ENCODE assay signal across 14 cellular contexts in genomic region chr3:121979734-121980449, GRCh38. TPM values are rescaled to one million over a fixed set of nuclear protein-coding genes. Genes with fewer than 3 reads are reported as not detected.
DNase-seq lines count a peak whose midpoint lies in the region; ATAC-seq and TF ChIP-seq lines count a peak whose summit lies in the region.
"Had no signal": no experiment of that assay in that cellular context is flagged by ENCODE, and none has a peak within 500 bp of the region (broad histone marks: within the 10 kb centered on the region; RNA-seq: fewer than 3 reads in every experiment).

No MANE protein-coding gene starts in this region.

- DNase-seq in Calu3 (no peak), colonic mucosa (no peak), foreskin melanocyte (no peak), OCI-M2 (lab: John Stamatoyannopoulos, UW; ENCODE audit: unreplicated experiment) (no peak), ovary (no peak)
- DNase-seq: activated CD4-positive, alpha-beta T cell treated with anti-CD3 and anti-CD28 coated beads, Interleukin-2, amount 50 U/mL, for 1 hour; cerebellar nuclear complex; kidney glomerular epithelial cell; stimulated activated naive CD8-positive, alpha-beta T cell treated with anti-CD3 and anti-CD28 coated beads, Interleukin-15, Interleukin-2, amounts not matched to agents 100 U/mL and 50 U/mL, for 24 hours had no signal

- H3K27me3 Mint-ChIP-seq in Calu3 (ENCODE audit: unreplicated experiment) = no peaks in the 10 kb centered on the region

- CTCF ChIA-PET in Calu3 (lab: Charles Lee) = interaction anchor here (0.7 to 1.2 kb wide), 2 partner anchors 16 to 125 kb away, joined by 3 to 5 read pairs; no protein-coding TSS in a partner anchor

- H3K4me1 ChIP-seq in colonic mucosa (no peaks in the 10 kb centered on the region), ovary (ENCODE audit: insufficient read depth) (no peaks in the 10 kb centered on the region)

- peaks cover 12% of the 10 kb centered on the region for H3K4me1 Mint-ChIP-seq in Calu3 (ENCODE audit: low read depth, unreplicated experiment)

- H3K4me3 Mint-ChIP-seq in Calu3 (ENCODE audit: low read depth, unreplicated experiment) = peak overlapping the region; percentile 4

- no peaks in the 10 kb centered on the region for H3K36me3 ChIP-seq in colonic mucosa
- no peaks in the 10 kb centered on the region for H3K36me3 ChIP-seq in ovary

- TF ChIP-seq CTCF in Calu3 (IDR thresholded peaks at IDR 0.05; ENCODE audit: unreplicated experiment) (no peak), colonic mucosa (IDR thresholded peaks at IDR 0.05) (no peak), ovary (IDR thresholded peaks at IDR 0.05) (no peak)

- BruUV-seq in Calu3 (replicated peaks; lab: Mats Ljungman, UMichigan) = no TSS peak

- peak overlapping the region; percentile 66 for H3K27ac Mint-ChIP-seq in Calu3 (ENCODE audit: unreplicated experiment)

- H3K27ac ChIP-seq in colonic mucosa = peak overlapping the region; percentile 46
- H3K27ac ChIP-seq in ovary = no peak overlapping the region
- H3K27ac ChIP-seq: SK-N-MC had no signal

- H3K9me3 ChIP-seq in colonic mucosa = no peaks in the 10 kb centered on the region
- H3K9me3 ChIP-seq in ovary = no peaks in the 10 kb centered on the region

- H3K36me3 Mint-ChIP-seq in Calu3 (ENCODE audit: insufficient read depth, unreplicated experiment) = no peaks in the 10 kb centered on the region

- intact Hi-C loops in Calu3 (cut with micrococcal nuclease; ENCODE audit: unreplicated experiment) (loop anchor here (2.0 kb wide), 1 partner anchor 37 kb away; no protein-coding TSS in a partner anchor), colonic mucosa (cut with DNase I) (no loop called here), ovary (cut with DNase I) (no loop called here)

- H3K27me3 ChIP-seq in colonic mucosa = no peaks in the 10 kb centered on the region
- H3K27me3 ChIP-seq in ovary = no peaks in the 10 kb centered on the region

- TF ChIP-seq EP300 in ovary (IDR thresholded peaks at IDR 0.05) = no peak

- no peak overlapping the region for H3K9ac ChIP-seq in colonic mucosa (ENCODE audit: low read depth in 2 of 2, low read length in 2 of 2)

- H3K9me3 Mint-ChIP-seq in Calu3 (ENCODE audit: low read depth, unreplicated experiment) = peaks cover 2% of the 10 kb centered on the region

- H3K4me3 ChIP-seq in colonic mucosa (no peak overlapping the region), ovary (no peak overlapping the region)
- H3K4me3 ChIP-seq: SK-N-MC had no signal

- ATAC-seq in GM21367 (IDR thresholded peaks at IDR 0.05; ENCODE audit: unreplicated experiment) (peak; percentile 72), HG03432 (IDR thresholded peaks at IDR 0.05; ENCODE audit: unreplicated experiment) (peak; percentile 78), HG02840 (IDR thresholded peaks at IDR 0.05; ENCODE audit: low FRiP score, unreplicated experiment) (no peak)
- ATAC-seq: stimulated activated naive CD8-positive, alpha-beta T cell treated with anti-CD3 and anti-CD28 coated beads, Interleukin-15, Interleukin-2, amounts not matched to agents 100 U/mL and 50 U/mL, for 24 hours had no signal

- no peak for TF ChIP-seq POLR2A in ovary (IDR thresholded peaks at IDR 0.05)

RNA-seq across cellular contexts. Expression of gene ILDR1, which starts 42.2 kb away (rescaled TPM):
- total RNA-seq in Calu3 (2022) (15.7 and 17.0 TPM in 2 replicates), colonic mucosa (10 to 100 TPM; 18.4 to 19.7 TPM), ovary (1 to 10 TPM in 1 of 7 donors, under 1 TPM in 4, not detected in 2; 0.48 to 3.0 (median 0.71) TPM)
- polyA plus RNA-seq in ovary = 1 to 10 TPM in 1 of 2 donors, not detected in 1; 1.9 TPM
- total RNA-seq: G401 had no signal
